ENCODE assay signal across 8 cellular contexts in genomic region chr1:246506440-246506784, GRCh38. TPM values are rescaled to one million over a fixed set of nuclear protein-coding genes. Genes with fewer than 3 reads are reported as not detected.
A peak's percentile ranks its signal among the peaks of the same experiment; 100 is the strongest.
DNase-seq lines count a peak whose midpoint lies in the region; ATAC-seq and TF ChIP-seq lines count a peak whose summit lies in the region.

No MANE protein-coding gene starts in this region.

- H3K9me3 Mint-ChIP-seq in neural crest cell: no peaks in the 10 kb centered on the region

- intact Hi-C loops in esophagus muscularis mucosa (cut with DNase I): no loop called here

- peak overlapping the region; percentile 55 for H3K27ac ChIP-seq in RWPE1
- H3K27ac ChIP-seq in esophagus muscularis mucosa (replicated peaks in 1 of 4): peak overlapping the region in 3 of 4 donors; percentile 67 to 70 (median 68)

- H3K27me3 Mint-ChIP-seq in neural crest cell (ENCODE audit: low read depth): peaks cover 5% of the 10 kb centered on the region

- ATAC-seq in GM18498 (IDR thresholded peaks at IDR 0.05; ENCODE audit: unreplicated experiment) (peak; percentile 14), HG02610 (IDR thresholded peaks at IDR 0.05; ENCODE audit: unreplicated experiment) (peak; percentile 5)

- WGBS in esophagus muscularis mucosa: 5% methylated on average over 12 of the region's 12 CpGs

- POLR2A ChIA-PET in RWPE1 (lab: Yijun Ruan, JAX; ENCODE audit: low non-redundant PET): no interaction called here

- no peaks in the 10 kb centered on the region for H3K9me3 ChIP-seq in esophagus muscularis mucosa

- peaks cover 22% of the 10 kb centered on the region for H3K4me1 Mint-ChIP-seq in neural crest cell

- H3K4me3 Mint-ChIP-seq in neural crest cell: peak overlapping the region; percentile 94

- H3K27me3 ChIP-seq in esophagus muscularis mucosa: no peaks in the 10 kb centered on the region

- H3K27ac Mint-ChIP-seq in neural crest cell (ENCODE audit: unreplicated experiment): no peak overlapping the region

- no peak for TF ChIP-seq EP300 in esophagus muscularis mucosa (IDR thresholded peaks at IDR 0.05)

- no peak for DNase-seq in RWPE1 (ENCODE audit: low spot score)
- peak; percentile 87 for DNase-seq in esophagus muscularis mucosa (ENCODE audit: extremely low spot score)
- DNase-seq in neural crest cell (ENCODE audit: low read depth, low spot score): no peak
- DNase-seq in NCI-H187 (lab: John Stamatoyannopoulos, UW): no peak
- no peak for DNase-seq in amniotic stem cell (lab: John Stamatoyannopoulos, UW)
- DNase-seq in effector CD8-positive, alpha-beta T cell (lab: John Stamatoyannopoulos, UW): no peak

- TF ChIP-seq POLR2A in esophagus muscularis mucosa (IDR thresholded peaks at IDR 0.05; ENCODE audit: low read depth): no peak

- H3K4me3 ChIP-seq in esophagus muscularis mucosa: peak overlapping the region; percentile 71 to 95 (median 86)

- no peaks in the 10 kb centered on the region for H3K36me3 ChIP-seq in esophagus muscularis mucosa

- H3K36me3 Mint-ChIP-seq in neural crest cell (ENCODE audit: low read depth): no peaks in the 10 kb centered on the region

- peaks cover 7 to 25% (median 20%) of the 10 kb centered on the region in 4 donors for H3K4me1 ChIP-seq in esophagus muscularis mucosa

- TF ChIP-seq CTCF in RWPE1 (conservative IDR thresholded peaks at IDR 0.05; ENCODE audit: low read depth): no peak
- TF ChIP-seq CTCF in esophagus muscularis mucosa (IDR thresholded peaks at IDR 0.05): no peak
- no peak for TF ChIP-seq CTCF in neural crest cell (conservative IDR thresholded peaks at IDR 0.05)

- CTCF ChIA-PET in RWPE1 (lab: Yijun Ruan, JAX): interaction anchor here (0.5 to 1.0 kb wide), 2 partner anchors 8 to 364 kb away, joined by 3 read pairs; no protein-coding TSS in a partner anchor

RNA-seq across cellular contexts. Expression of gene SMYD3, which starts 0.7 kb away (rescaled TPM):
- total RNA-seq in esophagus muscularis mucosa (10 to 100 TPM; 12.0 to 15.0 (median 13.2) TPM), neural crest cell (24.2 and 25.8 TPM in 2 replicates)

RNA-seq across cellular contexts. Expression of gene TFB2M, which starts 59.6 kb away (rescaled TPM):
- total RNA-seq in esophagus muscularis mucosa (10 to 100 TPM in 2 of 4 donors, 1 to 10 TPM in 2; 9.1 to 12.9 (median 11.4) TPM), neural crest cell (9.0 and 9.4 TPM in 2 replicates)

RNA-seq across cellular contexts. Expression of gene CNST, which starts 59.8 kb away (rescaled TPM):
- total RNA-seq in esophagus muscularis mucosa: 10 to 100 TPM; 55.4 to 74.7 (median 61.9) TPM
- total RNA-seq in neural crest cell: 20.5 and 21.6 TPM in 2 replicates
